8 cellular contexts compared by ENCODE assay signal in genomic region chr6:138765896-138766487, GRCh38. TPM values are rescaled to one million over a fixed set of nuclear protein-coding genes. Genes with fewer than 3 reads are reported as not detected.
DNase-seq lines count a peak whose midpoint lies in the region; ATAC-seq and TF ChIP-seq lines count a peak whose summit lies in the region.

No MANE protein-coding gene starts in this region.

- no peak overlapping the region for H3K9ac ChIP-seq in OCI-LY3 (ENCODE audit: low read length)

- H3K27me3 Mint-ChIP-seq in endothelial cell (ENCODE audit: unreplicated experiment) = no peaks in the 10 kb centered on the region

- H3K4me3 Mint-ChIP-seq in endothelial cell (ENCODE audit: unreplicated experiment) = no peak overlapping the region

- H3K36me3 ChIP-seq in H7 (replicated peaks; ENCODE audit: control insufficient read depth, insufficient read depth, low read length) (no peaks in the 10 kb centered on the region), OCI-LY3 (replicated peaks; ENCODE audit: low read depth, low read length) (no peaks in the 10 kb centered on the region), osteoblast (ENCODE audit: insufficient read depth, low read length) (no peaks in the 10 kb centered on the region)

- H4K20me1 ChIP-seq in OCI-LY3 (ENCODE audit: insufficient read depth, low read length) (no peaks in the 10 kb centered on the region), osteoblast (ENCODE audit: insufficient read depth, low read length) (no peaks in the 10 kb centered on the region)

- no peak overlapping the region for H3K4me2 ChIP-seq in OCI-LY3 (ENCODE audit: low read length)
- no peak overlapping the region for H3K4me2 ChIP-seq in osteoblast (ENCODE audit: insufficient read depth, low read length)

- H3K4me1 ChIP-seq in OCI-LY3 (ENCODE audit: low read length) (peaks cover 16% of the 10 kb centered on the region), osteoblast (ENCODE audit: insufficient read depth, low read length) (no peaks in the 10 kb centered on the region)

- H3K27ac ChIP-seq in OCI-LY3 (ENCODE audit: low read length) (no peak overlapping the region), osteoblast (ENCODE audit: low read depth, low read length) (no peak overlapping the region)

- ATAC-seq in GM21576 (IDR thresholded peaks at IDR 0.05; ENCODE audit: unreplicated experiment) = no peak

- TF ChIP-seq CTCF in OCI-LY3 (IDR thresholded peaks at IDR 0.05; ENCODE audit: low read depth, low read length) = peak; percentile 68
- peak; percentile 86 for TF ChIP-seq CTCF in endothelial cell (IDR thresholded peaks at IDR 0.05; ENCODE audit: unreplicated experiment)
- peak; percentile 67 for TF ChIP-seq CTCF in osteoblast (IDR thresholded peaks at IDR 0.05; ENCODE audit: extremely low read depth, low read depth, low read length)

- DNase-seq in AML-193 (lab: John Stamatoyannopoulos, UW) (peak; percentile 64 to 78), H7 (peak; percentile 15), endothelial cell (ENCODE audit: low spot score) (no peak), osteoblast (ENCODE audit: insufficient read length, low spot score, missing footprints) (peak; percentile 14), GM19240 (ENCODE audit: insufficient read length, low spot score) (no peak), H4 (ENCODE audit: low spot score) (no peak)

- H3K27me3 ChIP-seq in H7 (ENCODE audit: control insufficient read depth, insufficient read depth, low read length) (no peaks in the 10 kb centered on the region), OCI-LY3 (ENCODE audit: low read depth, low read length) (no peaks in the 10 kb centered on the region), osteoblast (ENCODE audit: insufficient read depth, low read length) (no peaks in the 10 kb centered on the region)

- H3K4me3 ChIP-seq in H7 (ENCODE audit: insufficient read depth, low read depth, low read length) (no peak overlapping the region), OCI-LY3 (ENCODE audit: low read length) (no peak overlapping the region), osteoblast (ENCODE audit: insufficient read depth, low read length) (no peak overlapping the region)

- H2AFZ ChIP-seq in OCI-LY3 (ENCODE audit: low read depth, low read length) (no peak overlapping the region), osteoblast (ENCODE audit: low read length) (no peak overlapping the region)

- peaks cover 16% of the 10 kb centered on the region for H3K4me1 Mint-ChIP-seq in endothelial cell (ENCODE audit: unreplicated experiment)

- no peaks in the 10 kb centered on the region for H3K36me3 Mint-ChIP-seq in endothelial cell (ENCODE audit: low read depth, unreplicated experiment)

- H3K9me3 Mint-ChIP-seq in endothelial cell (ENCODE audit: unreplicated experiment) = no peaks in the 10 kb centered on the region

- H3K9me3 ChIP-seq in OCI-LY3 (ENCODE audit: insufficient read depth, low read length) (no peaks in the 10 kb centered on the region), osteoblast (ENCODE audit: low read depth, low read length) (no peaks in the 10 kb centered on the region)

- H3K79me2 ChIP-seq in OCI-LY3 (ENCODE audit: low read length) = no peaks in the 10 kb centered on the region
- H3K79me2 ChIP-seq in osteoblast (ENCODE audit: insufficient read depth, low read length) = no peaks in the 10 kb centered on the region

- H3K27ac Mint-ChIP-seq in endothelial cell (ENCODE audit: unreplicated experiment) = no peak overlapping the region

RNA-seq across cellular contexts. Expression of gene CCDC28A, which starts 7.6 kb away (rescaled TPM):
- total RNA-seq in H7 (2014; rRNA removed; shearing (Covaris generic)) = 9.1 and 9.9 TPM in 2 replicates
- total RNA-seq in endothelial cell (ENCODE audit: unreplicated experiment) = 8.1 TPM
- total RNA-seq in osteoblast = 11.2 and 15.3 TPM in 2 replicates
- total RNA-seq in H4 (2014; rRNA removed; shearing (Covaris generic)) = 16.4 and 17.3 TPM in 2 replicates

RNA-seq across cellular contexts. Expression of gene ECT2L, which starts 29.9 kb away (rescaled TPM):
- total RNA-seq in H7 (2014; rRNA removed; shearing (Covaris generic)) = 0.03 TPM in 1 of 2 replicates, not detected in the other
- total RNA-seq in endothelial cell (ENCODE audit: unreplicated experiment) = not detected
- under 0.01 TPM in 1 of 2 replicates, not detected in the other for total RNA-seq in osteoblast
- total RNA-seq in H4 (2014; rRNA removed; shearing (Covaris generic)) = not detected in 2 replicates

Comparison
In these comparisons a context has a peak if more than half of its experiments do, and no peak if none do; other contexts are left out.
1. DNase-seq: peak in AML-193 (2 of 2), H7 (single experiment) and osteoblast (single experiment); none in endothelial cell (single experiment), GM19240 (single experiment) and H4 (single experiment).
2. Peak in every context shown above with its lines, with median percentiles within 50 percentile points of each other: CTCF ChIP-seq.